In the genomic region with DNA sequence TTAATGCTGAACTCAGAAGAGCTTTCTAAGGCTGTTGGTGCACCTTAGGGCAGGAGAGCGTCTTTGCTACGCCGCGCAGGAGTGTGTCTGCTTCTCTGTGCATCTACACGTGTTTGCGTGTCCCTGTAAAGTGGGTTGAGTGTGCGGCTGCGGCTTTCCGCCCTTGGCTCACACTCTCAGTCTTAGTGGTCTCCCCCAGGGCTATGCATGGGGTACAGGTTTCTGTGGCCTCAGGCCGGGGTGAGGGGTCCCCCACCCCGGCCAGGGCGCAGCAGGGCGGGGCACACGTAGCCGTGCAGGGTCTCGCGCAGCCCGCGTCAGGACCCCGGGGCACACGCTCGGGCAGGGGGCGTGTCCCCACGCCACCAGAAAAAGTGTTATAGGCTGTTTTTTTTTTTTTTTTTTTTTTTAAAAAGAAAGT, we compare ENCODE assay signal across 8 cellular contexts. TPM values are rescaled to one million over a fixed set of nuclear protein-coding genes. Genes with fewer than 3 reads are reported as not detected.
DNase-seq lines count a peak whose midpoint lies in the region; ATAC-seq, FAIRE-seq and TF ChIP-seq lines count a peak whose summit lies in the region.

No MANE protein-coding gene starts in this region.

- H3K9me3 ChIP-seq in esophagus squamous epithelium, result no peaks in the 10 kb centered on the region
- no peaks in the 10 kb centered on the region for H3K9me3 ChIP-seq in neuronal stem cell (replicated peaks in 1 of 2; ENCODE audit: control insufficient read depth in 2 of 2, insufficient read depth in 1 of 2, low read depth in 1 of 2, low read length in 2 of 2)

- H2BK5ac ChIP-seq in neuronal stem cell (ENCODE audit: low read length), result peak overlapping the region; percentile 94

- FAIRE-seq in GM18507 (lab: Jason Lieb, UNC), result no peak

- no peak overlapping the region for H4K91ac ChIP-seq in neuronal stem cell (ENCODE audit: low read depth, low read length, poor library complexity)

- peak overlapping the region; percentile 94 to 98 (median 96) for H3K27ac ChIP-seq in esophagus squamous epithelium
- peak overlapping the region; percentile 91 for H3K27ac ChIP-seq in neuronal stem cell (replicated peaks; ENCODE audit: low read length)
- H3K27ac ChIP-seq in temporal lobe (ENCODE audit: low read depth, low read length), result peak overlapping the region; percentile 86

- peak overlapping the region; percentile 82 for H3K9ac ChIP-seq in neuronal stem cell (ENCODE audit: low read depth, low read length, poor library complexity)

- ATAC-seq in HG02623 (IDR thresholded peaks at IDR 0.05; ENCODE audit: unreplicated experiment), result peak; percentile 45

- H3K27me3 ChIP-seq in esophagus squamous epithelium, result no peaks in the 10 kb centered on the region
- H3K27me3 ChIP-seq in neuronal stem cell (ENCODE audit: control insufficient read depth in 3 of 3, insufficient read depth in 3 of 3, low read depth in 1 of 3, low read length in 3 of 3), result no peaks in the 10 kb centered on the region

- no peak for TF ChIP-seq POLR2A in esophagus squamous epithelium (IDR thresholded peaks at IDR 0.05)

- no peak overlapping the region for H2BK120ac ChIP-seq in neuronal stem cell (ENCODE audit: low read depth, low read length)

- H2AK5ac ChIP-seq in neuronal stem cell (ENCODE audit: low read depth, low read length), result no peak overlapping the region

- no peaks in the 10 kb centered on the region for H3K36me3 ChIP-seq in esophagus squamous epithelium
- no peaks in the 10 kb centered on the region for H3K36me3 ChIP-seq in neuronal stem cell (replicated peaks in 1 of 2; ENCODE audit: control insufficient read depth in 2 of 2, insufficient read depth in 2 of 2, low read length in 2 of 2)

- peak overlapping the region; percentile 100 for H2AFZ ChIP-seq in neuronal stem cell (ENCODE audit: low read length)

- intact Hi-C loops in esophagus squamous epithelium (cut with DNase I), result no loop called here

- no peak overlapping the region for H3K4ac ChIP-seq in neuronal stem cell (ENCODE audit: low read length)

- no peak overlapping the region for H4K8ac ChIP-seq in neuronal stem cell (ENCODE audit: low read depth, low read length)

- peak overlapping the region; percentile 93 for H3K4me2 ChIP-seq in neuronal stem cell (ENCODE audit: insufficient read depth, low read length, poor library complexity, severe bottlenecking)

- H3K14ac ChIP-seq in neuronal stem cell (ENCODE audit: low read length), result peak overlapping the region; percentile 99

- H2BK15ac ChIP-seq in neuronal stem cell (ENCODE audit: low read length), result peak overlapping the region; percentile 83

- H3K18ac ChIP-seq in neuronal stem cell (ENCODE audit: low read length), result peak overlapping the region; percentile 84

- DNase-seq in GM18507 (ENCODE audit: extremely low spot score, insufficient read length, low read depth), result peak; percentile 56
- peak; percentile 50 for DNase-seq in NCI-H2227 treated with DMSO at 0.1 percent for 48 hours (lab: John Stamatoyannopoulos, UW)
- DNase-seq in activated T-cell treated with anti-CD3 and anti-CD28 coated beads for 4 hours, result peak; percentile 45
- no peak for DNase-seq in esophagus squamous epithelium (lab: John Stamatoyannopoulos, UW)
- DNase-seq in neuronal stem cell (ENCODE audit: low spot score), result no peak
- no peak for DNase-seq in UCSD-AML1 (lab: John Stamatoyannopoulos, UW; ENCODE audit: unreplicated experiment)

- 0% methylated on average over 3 to 17 of the region's 24 CpGs for WGBS in esophagus squamous epithelium, 2 donors
- no CpG with 5 or more reads among the region's 24 CpGs for WGBS in neuronal stem cell (ENCODE audit: extremely low coverage in 2 of 2, insufficient read length in 2 of 2, insufficient replicate concordance in 1 of 2), 2 donors

- H3K4me1 ChIP-seq in esophagus squamous epithelium, result peaks cover 18 to 42% (median 27%) of the 10 kb centered on the region in 3 donors
- H3K4me1 ChIP-seq in neuronal stem cell (ENCODE audit: control insufficient read depth in 2 of 2, insufficient read depth in 1 of 2, low read depth in 1 of 2, low read length in 2 of 2), result peaks cover 3 to 19% of the 10 kb centered on the region in 2 donors

- peaks cover 8% of the 10 kb centered on the region for H3K79me1 ChIP-seq in neuronal stem cell (ENCODE audit: low read depth, low read length)

- H3K4me3 ChIP-seq in esophagus squamous epithelium (peak overlapping the region; percentile 72 to 82 (median 76)), neuronal stem cell (ENCODE audit: low read length in 2 of 2) (peak overlapping the region; percentile 89 to 94)

- H3K23ac ChIP-seq in neuronal stem cell (ENCODE audit: low read depth, low read length, poor library complexity), result peak overlapping the region; percentile 98

- TF ChIP-seq CTCF in esophagus squamous epithelium (IDR thresholded peaks at IDR 0.05), result no peak

- no peak overlapping the region for H2BK12ac ChIP-seq in neuronal stem cell (ENCODE audit: low read length)

RNA-seq across cellular contexts. Expression of gene TENT4B, which starts 0.7 kb away (rescaled TPM):
- 10 to 100 TPM in 1 of 4 donors, 1 to 10 TPM in 3; 6.3 to 11.4 (median 8.4) TPM for total RNA-seq in esophagus squamous epithelium
- 9.5 TPM for polyA plus RNA-seq in neuronal stem cell (2013, experiment 1 of 2)
- polyA plus RNA-seq in neuronal stem cell (2013, experiment 2 of 2), result 10.2 TPM
- total RNA-seq in temporal lobe, result 19.2 TPM

Comparison
In these comparisons a context has a peak if more than half of its experiments do, and no peak if none do; other contexts are left out.
1. DNase-seq: peak in GM18507 (single experiment), NCI-H2227 treated with DMSO at 0.1 percent for 48 hours (single experiment) and activated T-cell treated with anti-CD3 and anti-CD28 coated beads for 4 hours (single experiment); none in esophagus squamous epithelium (single experiment), neuronal stem cell (single experiment) and UCSD-AML1 (single experiment).
2. Peak in every context shown above with its lines, with median percentiles within 50 percentile points of each other: H3K27ac ChIP-seq.